ENCODE assay signal across 2 cellular contexts in genomic region chr7:103944230-103944900, GRCh38.
TF ChIP-seq lines count a peak whose summit lies in the region.

No MANE protein-coding gene starts in this region.

TF ChIP-seq in HepG2, 621 proteins besides CTCF, POLR2A, EP300 and RAD21:
- TF ChIP-seq TEAD2 (CRISPR knock-in tag; IDR thresholded peaks at IDR 0.05) (no peak), AGO2 (optimal IDR thresholded peaks at IDR 0.05; ENCODE audit: low read depth, low read length) (peak; percentile 57)

TF ChIP-seq in H1, 55 proteins besides CTCF, POLR2A, EP300 and RAD21:
- TF ChIP-seq CREB1 (IDR thresholded peaks at IDR 0.05) (no peak), ZNF274 (IDR thresholded peaks at IDR 0.05; ENCODE audit: borderline replicate concordance, extremely low read depth, low read length) (no peak), GTF2F1 (IDR thresholded peaks at IDR 0.05; ENCODE audit: borderline replicate concordance, low read depth, low read length) (no peak), HDAC6 (IDR thresholded peaks at IDR 0.05; ENCODE audit: low read depth, low read length) (no peak), BRCA1 (IDR thresholded peaks at IDR 0.05; ENCODE audit: low read depth, low read length) (no peak)
